In genomic region chr12:47088021-47088944, GRCh38 we compare ENCODE assay signal across 9 cellular contexts. TPM values are rescaled to one million over a fixed set of nuclear protein-coding genes. Genes with fewer than 3 reads are reported as not detected.
DNase-seq lines count a peak whose midpoint lies in the region; ATAC-seq and TF ChIP-seq lines count a peak whose summit lies in the region.
"Had no signal": no experiment of that assay in that cellular context is flagged by ENCODE, and none has a peak within 500 bp of the region (broad histone marks: within the 10 kb centered on the region; RNA-seq: fewer than 3 reads in every experiment).

No MANE protein-coding gene starts in this region.

- no peaks in the 10 kb centered on the region for H3K27me3 ChIP-seq in RWPE2 (ENCODE audit: insufficient read depth, poor library complexity, severe bottlenecking)
- H3K27me3 ChIP-seq in thoracic aorta (replicated peaks; ENCODE audit: insufficient read depth): no peaks in the 10 kb centered on the region
- no peaks in the 10 kb centered on the region for H3K27me3 ChIP-seq in Karpas-422 (ENCODE audit: low read length)

- no peak overlapping the region for H3K4me2 ChIP-seq in Karpas-422 (ENCODE audit: low read depth, low read length, poor library complexity, severe bottlenecking)

- H4K20me1 ChIP-seq in Karpas-422 (ENCODE audit: insufficient read depth, low read depth, low read length): no peaks in the 10 kb centered on the region

- peaks cover 28% of the 10 kb centered on the region for H3K4me1 Mint-ChIP-seq in endothelial cell (ENCODE audit: unreplicated experiment)

- no peaks in the 10 kb centered on the region for H3K9me2 ChIP-seq in Karpas-422 (replicated peaks; ENCODE audit: insufficient read depth, low read length)

- no peak overlapping the region for H3K4me3 Mint-ChIP-seq in endothelial cell (ENCODE audit: unreplicated experiment)

- peak; percentile 85 for DNase-seq in LHCN-M2 (ENCODE audit: low read depth)
- no peak for DNase-seq in RWPE2 (ENCODE audit: low spot score)
- peak; percentile 69 for DNase-seq in glomerular endothelial cell (ENCODE audit: extremely low read depth, low read depth, low spot score)
- DNase-seq in thoracic aorta (ENCODE audit: low spot score): no peak
- no peak for DNase-seq in activated T-cell treated with anti-CD3 and anti-CD28 coated beads for 4 hours
- DNase-seq in endothelial cell (ENCODE audit: low spot score): no peak
- DNase-seq in Karpas-422: no peak
- DNase-seq: central memory CD4-positive, alpha-beta T cell; NCI-H1694 treated with DMSO at 0.1 percent for 48 hours had no signal

- H3K9ac ChIP-seq in Karpas-422 (ENCODE audit: low read length): no peak overlapping the region

- no peak overlapping the region for H3K4me3 ChIP-seq in RWPE2 (ENCODE audit: severe bottlenecking)
- H3K4me3 ChIP-seq in thoracic aorta: peak overlapping the region; percentile 12
- no peak overlapping the region for H3K4me3 ChIP-seq in Karpas-422 (ENCODE audit: low read length)

- no peaks in the 10 kb centered on the region for H3K79me2 ChIP-seq in Karpas-422 (ENCODE audit: low read length)

- ATAC-seq in RWPE2 (ENCODE audit: low read depth) (peak; percentile 79), thoracic aorta (ENCODE audit: insufficient number of reproducible peaks, low FRiP score, low read depth) (no peak)

- H3K9me3 Mint-ChIP-seq in endothelial cell (ENCODE audit: unreplicated experiment): no peaks in the 10 kb centered on the region

- H3K36me3 ChIP-seq in RWPE2 (ENCODE audit: low read depth) (no peaks in the 10 kb centered on the region), thoracic aorta (no peaks in the 10 kb centered on the region), Karpas-422 (ENCODE audit: insufficient read depth, low read length) (no peaks in the 10 kb centered on the region)

- no peaks in the 10 kb centered on the region for H3K36me3 Mint-ChIP-seq in endothelial cell (ENCODE audit: low read depth, unreplicated experiment)

- no peaks in the 10 kb centered on the region for H3K27me3 Mint-ChIP-seq in endothelial cell (ENCODE audit: unreplicated experiment)

- TF ChIP-seq CTCF in RWPE2 (IDR thresholded peaks at IDR 0.05; ENCODE audit: poor library complexity, severe bottlenecking): no peak
- TF ChIP-seq CTCF in thoracic aorta (IDR thresholded peaks at IDR 0.05): no peak
- no peak for TF ChIP-seq CTCF in endothelial cell (IDR thresholded peaks at IDR 0.05; ENCODE audit: unreplicated experiment)

- H3K4me1 ChIP-seq in RWPE2 (ENCODE audit: insufficient read depth, poor library complexity, severe bottlenecking) (peaks cover 58% of the 10 kb centered on the region), thoracic aorta (ENCODE audit: control insufficient read depth in 1 of 2, low read depth in 2 of 2) (peaks cover 30 to 62% of the 10 kb centered on the region in 2 donors), Karpas-422 (ENCODE audit: low read length) (peaks cover 4% of the 10 kb centered on the region)

- H3K27ac ChIP-seq in RWPE2 (ENCODE audit: poor library complexity, severe bottlenecking) (peak overlapping the region; percentile 99), thoracic aorta (peak overlapping the region; percentile 82 to 98), Karpas-422 (ENCODE audit: low read length) (no peak overlapping the region)

- no peak overlapping the region for H3K27ac Mint-ChIP-seq in endothelial cell (ENCODE audit: unreplicated experiment)

- no peaks in the 10 kb centered on the region for H3K9me3 ChIP-seq in RWPE2 (ENCODE audit: severe bottlenecking)
- no peaks in the 10 kb centered on the region for H3K9me3 ChIP-seq in thoracic aorta
- H3K9me3 ChIP-seq in Karpas-422 (ENCODE audit: low read length): no peaks in the 10 kb centered on the region

- no peak overlapping the region for H2AFZ ChIP-seq in Karpas-422 (ENCODE audit: low read length)

RNA-seq across cellular contexts. Expression of gene AMIGO2, which starts 8.5 kb away (rescaled TPM):
- total RNA-seq in LHCN-M2 (2014; rRNA removed) (16.7 and 23.0 TPM in 2 replicates), glomerular endothelial cell (35.3 and 40.9 TPM in 2 replicates), thoracic aorta (10 to 100 TPM; 10.9 to 32.1 TPM), endothelial cell (ENCODE audit: unreplicated experiment) (24.2 TPM)
- 156 TPM for polyA plus RNA-seq in LHCN-M2 (2012)
- 1.2 and 1.8 TPM in 2 replicates for total RNA-seq in Karpas-422 (2014; rRNA removed; shearing (Covaris generic); ENCODE audit: low replicate concordance)

RNA-seq across cellular contexts. Expression of gene PCED1B, which starts 8.9 kb away (rescaled TPM):
- total RNA-seq in LHCN-M2 (2014; rRNA removed) (0.64 and 0.80 TPM in 2 replicates), glomerular endothelial cell (0.70 and 1.9 TPM in 2 replicates), thoracic aorta (10 to 100 TPM in 1 of 2 donors, 1 to 10 TPM in 1; 6.6 to 12.3 TPM), endothelial cell (ENCODE audit: unreplicated experiment) (9.7 TPM)
- 6.3 TPM for polyA plus RNA-seq in LHCN-M2 (2012)
- total RNA-seq in Karpas-422 (2014; rRNA removed; shearing (Covaris generic); ENCODE audit: low replicate concordance): 22.8 and 39.8 TPM in 2 replicates

Comparison
In these comparisons a context has a peak if more than half of its experiments do, and no peak if none do; other contexts are left out.
1. DNase-seq: peak in LHCN-M2 (single experiment) and glomerular endothelial cell (single experiment); none in RWPE2 (single experiment), thoracic aorta (single experiment), activated T-cell treated with anti-CD3 and anti-CD28 coated beads for 4 hours (single experiment), endothelial cell (single experiment) and Karpas-422 (single experiment).